1 cellular context compared by ENCODE assay signal in the genomic region with DNA sequence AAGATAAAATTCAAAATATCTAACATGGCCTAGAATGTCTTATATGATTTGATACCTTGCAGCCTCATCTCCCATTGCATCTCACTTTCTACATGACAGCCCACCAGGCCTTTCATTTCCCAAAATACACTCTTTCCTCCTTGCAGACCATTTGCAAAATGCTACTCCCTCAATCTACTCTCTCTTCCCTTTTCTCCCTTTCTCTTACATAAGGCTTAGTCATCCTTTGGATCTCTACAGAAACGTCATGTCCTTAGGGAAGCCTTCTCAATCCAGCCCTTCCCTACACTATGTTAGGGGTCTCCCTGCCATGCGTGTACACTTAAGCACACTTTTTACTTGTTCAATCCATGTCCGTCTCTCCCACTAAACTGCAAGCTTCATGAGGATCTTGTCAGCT.
TF ChIP-seq lines count a peak whose summit lies in the region.

No MANE protein-coding gene starts in this region.

TF ChIP-seq in endothelial cell of umbilical vein, 7 proteins besides CTCF, POLR2A, EP300 and RAD21:
- TF ChIP-seq, protein P1, sequence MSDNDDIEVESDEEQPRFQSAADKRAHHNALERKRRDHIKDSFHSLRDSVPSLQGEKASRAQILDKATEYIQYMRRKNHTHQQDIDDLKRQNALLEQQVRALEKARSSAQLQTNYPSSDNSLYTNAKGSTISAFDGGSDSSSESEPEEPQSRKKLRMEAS (IDR thresholded peaks at IDR 0.05; ENCODE audit: insufficient read depth, insufficient read length) = no peak
- TF ChIP-seq GATA2 (IDR thresholded peaks at IDR 0.05; ENCODE audit: insufficient read depth, insufficient read length, low read depth, low read length) = no peak
- no peak for TF ChIP-seq JUN (IDR thresholded peaks at IDR 0.05; ENCODE audit: borderline replicate concordance, insufficient read depth, insufficient read length, low read depth)
- no peak for TF ChIP-seq POLR2AphosphoS5 (IDR thresholded peaks at IDR 0.05; ENCODE audit: insufficient read depth, low read depth, low read length)
- TF ChIP-seq EZH2 (IDR thresholded peaks at IDR 0.05; ENCODE audit: borderline replicate concordance, low read depth, low read length, severe bottlenecking) = no peak
- no peak for TF ChIP-seq FOS (IDR thresholded peaks at IDR 0.05; ENCODE audit: borderline replicate concordance, insufficient read depth, low read length)
- TF ChIP-seq MYC (IDR thresholded peaks at IDR 0.05; ENCODE audit: low read depth, low read length) = no peak
TF ChIP-seq in endothelial cell of umbilical vein: peak in this region for 0.
